In the genomic region with DNA sequence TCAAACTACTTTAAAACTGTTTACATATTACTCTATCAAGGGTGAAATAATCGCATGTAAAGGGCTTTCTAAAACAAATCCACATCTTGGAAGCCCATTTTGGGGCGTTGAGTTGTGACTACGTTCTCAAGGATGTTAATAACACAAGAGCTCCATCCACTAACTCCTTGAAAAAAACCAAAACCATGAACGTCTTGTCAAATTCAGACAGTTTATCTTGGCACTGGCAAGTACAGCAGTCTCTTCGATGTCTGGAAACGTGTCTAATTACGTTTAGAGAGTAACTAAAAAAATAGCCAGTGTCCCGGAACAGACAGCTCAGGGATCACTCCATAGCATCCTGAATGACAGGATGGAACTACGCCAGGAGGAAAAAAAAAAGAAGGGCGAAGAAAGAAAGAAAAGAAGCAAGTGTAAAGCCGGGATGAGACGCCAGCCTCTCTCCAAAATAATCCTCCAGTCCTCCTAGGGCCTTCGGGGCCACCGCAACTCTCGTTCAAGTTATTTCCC, we compare ENCODE assay signal across 8 cellular contexts. TPM values are rescaled to one million over a fixed set of nuclear protein-coding genes. Genes with fewer than 3 reads are reported as not detected.
DNase-seq lines count a peak whose midpoint lies in the region; ATAC-seq lines count a peak whose summit lies in the region.

No MANE protein-coding gene starts in this region.

- intact Hi-C loops in dendritic cell treated with granulocyte-macrophage colony-stimulating factor and Interleukin-4, amounts not matched to agents 40 ng/mL and 50 ng/mL, for 4 days (cut with micrococcal nuclease): no loop called here

- H3K27me3 Mint-ChIP-seq in CD4-positive, CD25-positive, alpha-beta regulatory T cell: peaks cover 7% of the 10 kb centered on the region
- peaks cover 45% of the 10 kb centered on the region for H3K27me3 Mint-ChIP-seq in dendritic cell treated with granulocyte-macrophage colony-stimulating factor and Interleukin-4, amounts not matched to agents 40 ng/mL and 50 ng/mL, for 4 days

- no peaks in the 10 kb centered on the region for H3K9me3 ChIP-seq in CD4-positive, CD25-positive, alpha-beta regulatory T cell (ENCODE audit: control insufficient read depth in 2 of 2, low read length in 2 of 2)

- H3K36me3 ChIP-seq in CD4-positive, CD25-positive, alpha-beta regulatory T cell (ENCODE audit: control insufficient read depth, insufficient read depth, low read length): no peaks in the 10 kb centered on the region

- no peaks in the 10 kb centered on the region for H3K36me3 Mint-ChIP-seq in CD4-positive, CD25-positive, alpha-beta regulatory T cell
- H3K36me3 Mint-ChIP-seq in dendritic cell treated with granulocyte-macrophage colony-stimulating factor and Interleukin-4, amounts not matched to agents 40 ng/mL and 50 ng/mL, for 4 days (ENCODE audit: low read depth): no peaks in the 10 kb centered on the region

- no peak for ATAC-seq in CD4-positive, CD25-positive, alpha-beta regulatory T cell (ENCODE audit: low read depth in 2 of 2)

- peak in 1 of 3 donors; percentile 6 for DNase-seq in CD4-positive, CD25-positive, alpha-beta regulatory T cell
- DNase-seq in M059J (ENCODE audit: low read depth) (peak; percentile 9), myocyte (ENCODE audit: low read depth) (peak; percentile 39), GF-D8 (lab: John Stamatoyannopoulos, UW) (no peak), SHP77 treated with DMSO at 0.1 percent for 48 hours (lab: John Stamatoyannopoulos, UW) (no peak), GOT3 (lab: John Stamatoyannopoulos, UW) (no peak), NCI-H2081 treated with DMSO at 0.1 percent for 48 hours (lab: John Stamatoyannopoulos, UW) (no peak)

- peaks cover 3% of the 10 kb centered on the region for H3K27me3 ChIP-seq in CD4-positive, CD25-positive, alpha-beta regulatory T cell (ENCODE audit: control insufficient read depth, insufficient read depth, low read length)

- H3K4me1 Mint-ChIP-seq in CD4-positive, CD25-positive, alpha-beta regulatory T cell: peaks cover 0 to 14% (median 7%) of the 10 kb centered on the region in 4 donors
- peaks cover 18% of the 10 kb centered on the region for H3K4me1 Mint-ChIP-seq in dendritic cell treated with granulocyte-macrophage colony-stimulating factor and Interleukin-4, amounts not matched to agents 40 ng/mL and 50 ng/mL, for 4 days (ENCODE audit: low read depth)

- H3K4me1 ChIP-seq in CD4-positive, CD25-positive, alpha-beta regulatory T cell (ENCODE audit: control insufficient read depth, insufficient read depth, low read length, poor library complexity, severe bottlenecking): peaks cover 11% of the 10 kb centered on the region

- H3K9me3 Mint-ChIP-seq in CD4-positive, CD25-positive, alpha-beta regulatory T cell: peaks cover 0 to 1% (median 0%) of the 10 kb centered on the region in 7 donors
- H3K9me3 Mint-ChIP-seq in dendritic cell treated with granulocyte-macrophage colony-stimulating factor and Interleukin-4, amounts not matched to agents 40 ng/mL and 50 ng/mL, for 4 days: no peaks in the 10 kb centered on the region

- H3K4me3 ChIP-seq in CD4-positive, CD25-positive, alpha-beta regulatory T cell (ENCODE audit: low read depth, low read length): peak overlapping the region; percentile 45

- H3K4me3 Mint-ChIP-seq in CD4-positive, CD25-positive, alpha-beta regulatory T cell: peak overlapping the region; percentile 93 to 98 (median 95)
- peak overlapping the region; percentile 74 for H3K4me3 Mint-ChIP-seq in dendritic cell treated with granulocyte-macrophage colony-stimulating factor and Interleukin-4, amounts not matched to agents 40 ng/mL and 50 ng/mL, for 4 days

- no peak overlapping the region for H3K27ac ChIP-seq in CD4-positive, CD25-positive, alpha-beta regulatory T cell (ENCODE audit: insufficient read depth, low read length, poor library complexity, severe bottlenecking)

- peak overlapping the region; percentile 89 to 97 (median 92) for H3K27ac Mint-ChIP-seq in CD4-positive, CD25-positive, alpha-beta regulatory T cell
- H3K27ac Mint-ChIP-seq in dendritic cell treated with granulocyte-macrophage colony-stimulating factor and Interleukin-4, amounts not matched to agents 40 ng/mL and 50 ng/mL, for 4 days: no peak overlapping the region

RNA-seq across cellular contexts. Expression of gene MYO1D, which starts 1.0 kb away (rescaled TPM):
- total RNA-seq in CD4-positive, CD25-positive, alpha-beta regulatory T cell: 8.2 TPM
- 1 to 10 TPM; 1.5 to 3.6 (median 2.3) TPM for polyA plus RNA-seq in CD4-positive, CD25-positive, alpha-beta regulatory T cell
- 0.07 and 1.8 TPM in 2 replicates for total RNA-seq in M059J (2014; rRNA removed; shearing (Covaris generic))
- 34.8 and 49.2 TPM in 2 replicates for total RNA-seq in myocyte
- polyA plus RNA-seq in myocyte (2012): 45.4 TPM

RNA-seq across cellular contexts. Expression of gene TMEM98, which starts 52.0 kb away (rescaled TPM):
- total RNA-seq in CD4-positive, CD25-positive, alpha-beta regulatory T cell: not detected
- polyA plus RNA-seq in CD4-positive, CD25-positive, alpha-beta regulatory T cell: not detected
- total RNA-seq in M059J (2014; rRNA removed; shearing (Covaris generic)): 0.22 and 2.8 TPM in 2 replicates
- 78.7 and 90.4 TPM in 2 replicates for total RNA-seq in myocyte
- 173 TPM for polyA plus RNA-seq in myocyte (2012)

Comparison
In these comparisons a context has a peak if more than half of its experiments do, and no peak if none do; other contexts are left out.
1. DNase-seq: peak in M059J (single experiment) and myocyte (single experiment); none in GF-D8 (single experiment), SHP77 treated with DMSO at 0.1 percent for 48 hours (single experiment), GOT3 (single experiment) and NCI-H2081 treated with DMSO at 0.1 percent for 48 hours (single experiment).
2. RNA of gene TMEM98, which starts 52.0 kb away (total RNA-seq): 78.7 to 90.4 TPM in myocyte; not detected in CD4-positive, CD25-positive, alpha-beta regulatory T cell (single experiment) and 0.22 to 2.8 TPM in M059J; every median in the first group is over 10 times any median in the second.